In the genomic region with DNA sequence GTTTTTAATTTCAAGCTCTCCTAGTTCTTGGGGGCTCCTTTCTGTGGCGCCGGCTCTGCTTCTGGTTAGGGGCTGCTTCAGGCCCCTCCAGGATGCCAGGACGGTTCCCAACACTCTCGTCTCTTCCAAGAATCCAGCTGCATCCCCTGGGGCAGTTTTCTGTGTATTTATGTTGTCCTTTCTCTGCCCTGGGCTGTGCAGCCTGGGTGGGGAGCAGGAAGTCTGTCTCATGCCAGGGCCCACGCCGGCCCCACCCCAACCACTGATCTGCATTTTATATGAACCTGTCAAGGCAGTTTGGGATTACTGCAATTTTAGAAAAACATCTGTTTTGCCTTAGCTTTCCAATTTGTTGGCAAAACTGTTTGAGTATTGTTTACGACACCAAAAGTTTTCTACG, we compare ENCODE assay signal across 16 cellular contexts. TPM values are rescaled to one million over a fixed set of nuclear protein-coding genes. Genes with fewer than 3 reads are reported as not detected.
DNase-seq lines count a peak whose midpoint lies in the region; ATAC-seq, FAIRE-seq and TF ChIP-seq lines count a peak whose summit lies in the region.
"Had no signal": no experiment of that assay in that cellular context is flagged by ENCODE, and none has a peak within 500 bp of the region (broad histone marks: within the 10 kb centered on the region; RNA-seq: fewer than 3 reads in every experiment).

No MANE protein-coding gene starts in this region.

- POLR2A ChIA-PET in HepG2 (lab: Yijun Ruan, JAX): no interaction called here

- H3K36me3 ChIP-seq in HepG2 (replicated peaks in 1 of 2; ENCODE audit: control insufficient read depth in 1 of 2, insufficient read depth in 2 of 2, low read length in 2 of 2) (peaks cover 26 to 78% of the 10 kb centered on the region in 2 experiments), uterus (no peaks in the 10 kb centered on the region)

- ATAC-seq in Right ventricle myocardium inferior (no peak), HepG2 (no peak), GM19328 (IDR thresholded peaks at IDR 0.05; ENCODE audit: unreplicated experiment) (no peak)
- ATAC-seq: PC-3 had no signal

- 98% methylated on average over 8 of the region's 8 CpGs for WGBS in HepG2 (ENCODE audit: low lambda C conversion rate)

- peaks cover 6% of the 10 kb centered on the region for H3K79me2 ChIP-seq in HepG2 (ENCODE audit: insufficient read depth, low read length)

- H3K9ac ChIP-seq in HepG2 (ENCODE audit: insufficient read depth, low read depth, low read length): no peak overlapping the region

- TF ChIP-seq EP300 in HepG2 (IDR thresholded peaks at IDR 0.05; ENCODE audit: low read depth in 2 of 2, low read length in 2 of 2) (no peak), HepG2 (CRISPR knock-in tag; IDR thresholded peaks at IDR 0.05; ENCODE audit: borderline replicate concordance) (no peak)

- TF ChIP-seq CTCF in epithelial cell of esophagus (IDR thresholded peaks at IDR 0.05; ENCODE audit: insufficient read depth, low read depth, low read length, missing control alignments): no peak
- TF ChIP-seq CTCF in HepG2 (CRISPR knock-in tag; IDR thresholded peaks at IDR 0.05): no peak
- no peak for TF ChIP-seq CTCF in uterus (IDR thresholded peaks at IDR 0.05)

- no peak overlapping the region for H3K4me2 ChIP-seq in HepG2 (ENCODE audit: low read depth, low read length)

- TF ChIP-seq POLR2A in HepG2 (IDR thresholded peaks at IDR 0.05; ENCODE audit: insufficient read depth in 1 of 2, low read depth in 2 of 2, low read length in 2 of 2): no peak
- no peak for TF ChIP-seq POLR2A in uterus (IDR thresholded peaks at IDR 0.05)

- H4K20me1 ChIP-seq in HepG2 (ENCODE audit: insufficient read depth, low read length): no peaks in the 10 kb centered on the region

- BruUV-seq in HepG2 (replicated peaks; lab: Mats Ljungman, UMichigan): TSS peak; percentile 27

- no peak for FAIRE-seq in HepG2 (lab: Jason Lieb, UNC)
- FAIRE-seq: colon, urothelium cell line had no signal

- no peak overlapping the region for H3K27ac ChIP-seq in HepG2 (ENCODE audit: extremely low read length, insufficient read depth, low read length)
- H3K27ac ChIP-seq in uterus: peak overlapping the region; percentile 44 to 70

- H3K9me3 ChIP-seq in HepG2 (ENCODE audit: low read length) (no peaks in the 10 kb centered on the region), uterus (no peaks in the 10 kb centered on the region)
- H3K9me3 ChIP-seq: HAP-1 had no signal

- H3K4me3 ChIP-seq in epithelial cell of esophagus (ENCODE audit: low read length) (no peak overlapping the region), HepG2 (replicated peaks in 1 of 3; ENCODE audit: insufficient read depth in 1 of 3, low read depth in 2 of 3, low read length in 3 of 3) (no peak overlapping the region), uterus (no peak overlapping the region)
- H3K4me3 ChIP-seq: HAP-1 had no signal

- CTCF ChIA-PET in HepG2 (lab: Yijun Ruan, JAX; ENCODE audit: low intra/inter-chr PET ratio, low total read pairs): no interaction called here

- DNase-seq in Right ventricle myocardium inferior (ENCODE audit: missing footprints) (peak; percentile 68), cardiac septum (ENCODE audit: low spot score) (no peak), epithelial cell of esophagus (ENCODE audit: low read depth) (peak; percentile 11), HepG2 (ENCODE audit: low spot score) (no peak), uterus (peak; percentile 46 to 53), SW 1271 (lab: John Stamatoyannopoulos, UW) (no peak), 8988T (no peak)
- DNase-seq: activated CD4-positive, alpha-beta T cell treated with anti-CD3 and anti-CD28 coated beads, Interleukin-2, amount 50 U/mL, for 48 hours; activated naive CD4-positive, alpha-beta T cell; NCI-H226; occipital lobe; PC-3 had no signal

- H3K4me1 ChIP-seq in HepG2 (ENCODE audit: insufficient read depth, low read length) (peaks cover 7% of the 10 kb centered on the region; the same call in 1 of the 2 replicates), uterus (no peaks in the 10 kb centered on the region)
- H3K4me1 ChIP-seq: HAP-1 had no signal

- no peaks in the 10 kb centered on the region; a peak in 1 of 5 replicates for H3K27me3 ChIP-seq in HepG2 (ENCODE audit: control insufficient read depth in 1 of 2, insufficient read depth in 2 of 2, low read length in 2 of 2)
- H3K27me3 ChIP-seq in uterus: no peaks in the 10 kb centered on the region

- in situ Hi-C loops in HepG2 (cut with HindIII; ENCODE audit: extremely low pct_ligation_motif_present, low pct_unique_long_range_greater_than_20kb): no loop called here

- no peak for TF ChIP-seq RAD21 in HepG2 (CRISPR knock-in tag; IDR thresholded peaks at IDR 0.05)

- no peak overlapping the region for H2AFZ ChIP-seq in HepG2 (ENCODE audit: low read length)

- intact Hi-C loops in Right ventricle myocardium inferior (cut with DNase I): loop anchor here (5.0 kb wide), 1 partner anchor 67 kb away; no protein-coding TSS in a partner anchor
- intact Hi-C loops in cardiac septum (cut with DNase I): no loop called here
- intact Hi-C loops in HepG2 (cut with micrococcal nuclease; ENCODE audit: unreplicated experiment): no loop called here
- intact Hi-C loops in uterus (cut with DNase I; ENCODE audit: low total_unique reads): no loop called here

TF ChIP-seq in HepG2, 621 proteins besides CTCF, POLR2A, EP300 and RAD21:
- TF ChIP-seq ZNF577 (CRISPR knock-in tag; IDR thresholded peaks at IDR 0.05; ENCODE audit: borderline replicate concordance, low read depth) (no peak), POLR2G (IDR thresholded peaks at IDR 0.05; ENCODE audit: low read depth, low read length) (0 out of 2 replicates have a peak, but pooled peaks have one; percentile 13)
TF ChIP-seq in HepG2: peak in this region for 1.

RNA-seq across cellular contexts. Expression of a gene that starts 14.6 kb away (rescaled TPM):
- total RNA-seq in Right ventricle myocardium inferior: 121 TPM
- 129 TPM for total RNA-seq in cardiac septum
- total RNA-seq in HepG2 (2016; rRNA removed; fragmentation: Illumina TruSeq; extraction: Trizol): 106 and 112 TPM in 2 replicates
- 119 TPM in 2 replicates for total RNA-seq in HepG2 (2016; cell fraction: cytosol; rRNA removed; fragmentation: Illumina TruSeq; extraction: Trizol; ENCODE audit: low read depth)
- 83.8 and 121 TPM in 2 replicates for total RNA-seq in HepG2 (2016; cell fraction: insoluble cytoplasmic fraction; rRNA removed; fragmentation: Illumina TruSeq; extraction: Trizol)
- total RNA-seq in HepG2 (2016; cell fraction: membrane; rRNA removed; fragmentation: Illumina TruSeq; extraction: Trizol): 133 and 173 TPM in 2 replicates
- 51.5 and 60.9 TPM in 2 replicates for total RNA-seq in HepG2 (2016; cell fraction: nucleus; rRNA removed; fragmentation: Illumina TruSeq; extraction: Trizol)
- 78.5 and 123 TPM in 2 replicates for polyA plus RNA-seq in HepG2 (2011; rRNA removed)
- 87.2 and 182 TPM in 2 replicates for polyA plus RNA-seq in HepG2 (2011; cell fraction: cytosol; rRNA removed)
- 489 and 636 TPM in 2 replicates for polyA plus RNA-seq in HepG2 (2011; cell fraction: nucleus; rRNA removed)
- polyA plus RNA-seq in HepG2 (2012): 69.0 and 92.6 TPM in 2 replicates
- polyA plus RNA-seq in HepG2 (2016; cell fraction: cytosol; fragmentation: Illumina TruSeq; extraction: Trizol; ENCODE audit: low read depth): 49.5 and 64.7 TPM in 2 replicates
- polyA plus RNA-seq in HepG2 (2016; cell fraction: insoluble cytoplasmic fraction; fragmentation: Illumina TruSeq; extraction: Trizol; ENCODE audit: low read depth): 101 and 112 TPM in 2 replicates
- 103 and 116 TPM in 2 replicates for polyA plus RNA-seq in HepG2 (2016; cell fraction: membrane; fragmentation: Illumina TruSeq; extraction: Trizol; ENCODE audit: low read depth)
- 152 and 155 TPM in 2 replicates for polyA plus RNA-seq in HepG2 (2016; cell fraction: nucleus; fragmentation: Illumina TruSeq; extraction: Trizol; ENCODE audit: insufficient read depth, low read depth)
- 136 and 350 TPM in 2 replicates for polyA minus RNA-seq in HepG2 (2011; rRNA and poly(A)+ RNA removed; ENCODE audit: low replicate concordance)
- 85.1 and 100 TPM in 2 replicates for polyA minus RNA-seq in HepG2 (2011; cell fraction: cytosol; rRNA and poly(A)+ RNA removed)
- polyA minus RNA-seq in HepG2 (2011; cell fraction: nucleus; rRNA and poly(A)+ RNA removed): 47.7 and 48.4 TPM in 2 replicates
- total RNA-seq in uterus: 100 to 1,000 TPM; 104 to 193 (median 162) TPM

RNA-seq across cellular contexts. Expression of a gene that starts 55.4 kb away (rescaled TPM):
- 50.4 TPM for total RNA-seq in Right ventricle myocardium inferior
- total RNA-seq in cardiac septum: 55.2 TPM
- 52.0 and 65.2 TPM in 2 replicates for total RNA-seq in HepG2 (2016; rRNA removed; fragmentation: Illumina TruSeq; extraction: Trizol)
- total RNA-seq in HepG2 (2016; cell fraction: cytosol; rRNA removed; fragmentation: Illumina TruSeq; extraction: Trizol; ENCODE audit: low read depth): 10.0 and 10.5 TPM in 2 replicates
- total RNA-seq in HepG2 (2016; cell fraction: insoluble cytoplasmic fraction; rRNA removed; fragmentation: Illumina TruSeq; extraction: Trizol): 55.0 and 59.4 TPM in 2 replicates
- 23.7 and 24.2 TPM in 2 replicates for total RNA-seq in HepG2 (2016; cell fraction: membrane; rRNA removed; fragmentation: Illumina TruSeq; extraction: Trizol)
- 30.2 and 31.7 TPM in 2 replicates for total RNA-seq in HepG2 (2016; cell fraction: nucleus; rRNA removed; fragmentation: Illumina TruSeq; extraction: Trizol)
- 57.1 and 60.7 TPM in 2 replicates for polyA plus RNA-seq in HepG2 (2011; rRNA removed)
- polyA plus RNA-seq in HepG2 (2011; cell fraction: cytosol; rRNA removed): 48.5 and 73.3 TPM in 2 replicates
- 171 and 221 TPM in 2 replicates for polyA plus RNA-seq in HepG2 (2011; cell fraction: nucleus; rRNA removed)
- 28.9 and 30.8 TPM in 2 replicates for polyA plus RNA-seq in HepG2 (2012)
- 5.9 and 6.3 TPM in 2 replicates for polyA plus RNA-seq in HepG2 (2016; cell fraction: cytosol; fragmentation: Illumina TruSeq; extraction: Trizol; ENCODE audit: low read depth)
- polyA plus RNA-seq in HepG2 (2016; cell fraction: insoluble cytoplasmic fraction; fragmentation: Illumina TruSeq; extraction: Trizol; ENCODE audit: low read depth): 60.8 and 67.1 TPM in 2 replicates
- 15.8 and 16.9 TPM in 2 replicates for polyA plus RNA-seq in HepG2 (2016; cell fraction: membrane; fragmentation: Illumina TruSeq; extraction: Trizol; ENCODE audit: low read depth)
- 69.6 and 72.4 TPM in 2 replicates for polyA plus RNA-seq in HepG2 (2016; cell fraction: nucleus; fragmentation: Illumina TruSeq; extraction: Trizol; ENCODE audit: insufficient read depth, low read depth)
- 56.6 and 139 TPM in 2 replicates for polyA minus RNA-seq in HepG2 (2011; rRNA and poly(A)+ RNA removed; ENCODE audit: low replicate concordance)
- polyA minus RNA-seq in HepG2 (2011; cell fraction: cytosol; rRNA and poly(A)+ RNA removed): 41.7 and 45.7 TPM in 2 replicates
- polyA minus RNA-seq in HepG2 (2011; cell fraction: nucleus; rRNA and poly(A)+ RNA removed): 40.9 and 44.3 TPM in 2 replicates
- 10 to 100 TPM; 32.3 to 70.7 (median 67.8) TPM for total RNA-seq in uterus

Comparison
In these comparisons a context has a peak if more than half of its experiments do, and no peak if none do; other contexts are left out.
1. DNase-seq: peak in Right ventricle myocardium inferior (single experiment), epithelial cell of esophagus (single experiment) and uterus (2 of 2); none in cardiac septum (single experiment), HepG2 (single experiment), SW 1271 (0 of 2) and 8988T (single experiment).